In genomic region chr15:42273099-42273899, GRCh38 we compare ENCODE assay signal across 8 cellular contexts. TPM values are rescaled to one million over a fixed set of nuclear protein-coding genes. Genes with fewer than 3 reads are reported as not detected.
DNase-seq lines count a peak whose midpoint lies in the region; ATAC-seq and TF ChIP-seq lines count a peak whose summit lies in the region.

TSS of gene GANC (plus strand) at chr15:42273201. CDS start at chr15:42274482, 1,281 bp downstream.
TSS of gene TMEM87A (minus strand) at chr15:42273433. CDS start at chr15:42273398, 35 bp downstream.

- H3K4me1 ChIP-seq in Karpas-422 (ENCODE audit: low read length): peaks cover 40% of the 10 kb centered on the region
- H3K4me1 ChIP-seq in esophagus squamous epithelium: peaks cover 20 to 66% (median 22%) of the 10 kb centered on the region in 3 donors

- no peaks in the 10 kb centered on the region for H3K9me3 ChIP-seq in Karpas-422 (ENCODE audit: low read length)
- H3K9me3 ChIP-seq in esophagus squamous epithelium: no peaks in the 10 kb centered on the region

- peak in 3 of 4 donors; percentile 53 to 92 (median 83) for TF ChIP-seq POLR2A in esophagus squamous epithelium (IDR thresholded peaks at IDR 0.05)

- WGBS in esophagus squamous epithelium, 2 donors: 0 to 2% methylated on average over 10 to 17 of the region's 47 CpGs

- H4K20me1 ChIP-seq in Karpas-422 (ENCODE audit: insufficient read depth, low read depth, low read length): no peaks in the 10 kb centered on the region

- TF ChIP-seq CTCF in esophagus squamous epithelium (IDR thresholded peaks at IDR 0.05): no peak

- intact Hi-C loops in esophagus squamous epithelium (cut with DNase I): no loop called here

- peak within 1 kb of the TSS; percentile 88 for H2AFZ ChIP-seq in Karpas-422 (ENCODE audit: low read length)

- peak within 1 kb of the TSS; percentile 88 for H3K9ac ChIP-seq in Karpas-422 (ENCODE audit: low read length)

- H3K27me3 ChIP-seq in Karpas-422 (ENCODE audit: low read length) (no peaks in the 10 kb centered on the region), esophagus squamous epithelium (no peaks in the 10 kb centered on the region)

- peak; percentile 80 for ATAC-seq in GM21825 (IDR thresholded peaks at IDR 0.05; ENCODE audit: unreplicated experiment)

- H3K4me3 ChIP-seq in Karpas-422 (ENCODE audit: low read length) (peak within 1 kb of the TSS; percentile 78), esophagus squamous epithelium (peak within 1 kb of the TSS; percentile 65 to 91 (median 80))

- DNase-seq in DMS79 treated with DMSO at 0.1 percent for 48 hours (lab: John Stamatoyannopoulos, UW) (peak; percentile 86), Karpas-422 (peak; percentile 99), RKO (ENCODE audit: low spot score) (peak; percentile 99), activated T-helper 1 cell treated with Interleukin-2 at 50 U/mL for 16 hours (ENCODE audit: low read depth) (peak; percentile 91), esophagus squamous epithelium (lab: John Stamatoyannopoulos, UW) (peak; percentile 84), myocyte (ENCODE audit: low read depth) (peak; percentile 99)
- DNase-seq in stimulated activated CD8-positive, alpha-beta memory T cell treated with anti-CD3 and anti-CD28 coated beads, Interleukin-7, amount 100 ng/mL, for 48 hours (ENCODE audit: extremely low read depth in 1 of 2, low read depth in 1 of 2): peak; percentile 86 to 96

- H3K27ac ChIP-seq in Karpas-422 (ENCODE audit: low read length) (peak within 1 kb of the TSS; percentile 91), esophagus squamous epithelium (peak within 1 kb of the TSS; percentile 98 to 99 (median 99))

- H3K4me2 ChIP-seq in Karpas-422 (ENCODE audit: low read depth, low read length, poor library complexity, severe bottlenecking): peak within 1 kb of the TSS; percentile 99

- peaks cover 69% of the 10 kb centered on the region for H3K79me2 ChIP-seq in Karpas-422 (ENCODE audit: low read length)

- H3K36me3 ChIP-seq in Karpas-422 (ENCODE audit: insufficient read depth, low read length) (peaks cover 14% of the 10 kb centered on the region), esophagus squamous epithelium (peaks cover 0 to 22% (median 0%) of the 10 kb centered on the region in 3 donors)

- no peaks in the 10 kb centered on the region for H3K9me2 ChIP-seq in Karpas-422 (replicated peaks; ENCODE audit: insufficient read depth, low read length)

RNA-seq across cellular contexts. Expression of gene GANC, which starts in this region (rescaled TPM):
- total RNA-seq in Karpas-422 (2014; rRNA removed; shearing (Covaris generic); ENCODE audit: low replicate concordance): 21.2 and 31.1 TPM in 2 replicates
- total RNA-seq in esophagus squamous epithelium (10 to 100 TPM; 15.0 to 29.1 (median 21.9) TPM), myocyte (23.0 and 27.9 TPM in 2 replicates)
- 16.5 TPM for polyA plus RNA-seq in myocyte (2012)

RNA-seq across cellular contexts. Expression of gene TMEM87A, which starts in this region (rescaled TPM):
- total RNA-seq in Karpas-422 (2014; rRNA removed; shearing (Covaris generic); ENCODE audit: low replicate concordance): 19.9 and 27.2 TPM in 2 replicates
- total RNA-seq in esophagus squamous epithelium (100 to 1,000 TPM in 1 of 4 donors, 10 to 100 TPM in 3; 52.6 to 102 (median 82.5) TPM), myocyte (53.3 and 82.5 TPM in 2 replicates)
- polyA plus RNA-seq in myocyte (2012): 32.6 TPM

Comparison
In these comparisons a context has a peak if more than half of its experiments do, and no peak if none do; other contexts are left out.
1. Peak in every context shown above with its lines: DNase-seq, ATAC-seq, H3K4me3 ChIP-seq and H3K27ac ChIP-seq.